ENCODE assay signal across 24 cellular contexts in the genomic region with DNA sequence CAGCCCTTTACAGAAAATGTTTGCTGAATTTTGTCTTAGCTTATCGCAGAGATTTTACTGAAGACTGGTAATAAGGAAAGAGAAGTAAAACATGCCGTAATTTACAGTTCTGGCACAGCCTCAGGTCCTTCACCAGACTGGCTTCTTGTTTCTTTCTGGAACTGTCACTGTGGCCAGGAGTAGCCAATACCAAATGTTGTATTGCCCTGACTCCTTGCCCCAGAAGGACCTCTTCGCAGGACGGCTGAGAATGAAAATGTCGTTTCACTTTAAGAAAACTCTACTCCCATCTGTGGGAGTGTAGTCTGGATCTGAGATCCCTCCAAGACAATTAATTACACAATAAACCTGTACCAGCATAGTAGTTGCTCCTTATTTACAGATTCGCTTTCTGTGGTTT.
"Had no signal": no experiment of that assay in that cellular context is flagged by ENCODE, and none has a peak within 500 bp of the region (broad histone marks: within the 10 kb centered on the region; RNA-seq: fewer than 3 reads in every experiment).

No MANE protein-coding gene starts in this region.

- H3K27ac ChIP-seq: breast epithelium, dorsolateral prefrontal cortex, esophagus squamous epithelium, gastrocnemius medialis, heart right ventricle, neural progenitor cell, pancreas, spleen, transverse colon had no signal

- H2AFZ ChIP-seq: neural progenitor cell had no signal

- H3K4me2 ChIP-seq: neural progenitor cell had no signal

- H3K36me3 Mint-ChIP-seq: activated naive CD8-positive, alpha-beta T cell treated with anti-CD3 and anti-CD28 coated beads for 36 hours; neural progenitor cell; T-cell had no signal

- H3K27me3 ChIP-seq: breast epithelium, dorsolateral prefrontal cortex, esophagus squamous epithelium, gastrocnemius medialis, heart right ventricle, neural progenitor cell, pancreas, spleen, transverse colon had no signal

- H3K36me3 ChIP-seq: breast epithelium, esophagus squamous epithelium, gastrocnemius medialis, heart right ventricle, neural progenitor cell, pancreas, spleen, transverse colon had no signal

- ATAC-seq: activated CD4-positive, alpha-beta T cell treated with anti-CD3 and anti-CD28 coated beads for 36 hours; activated T-cell treated with anti-CD3 and anti-CD28 coated beads, Interleukin-2, amount 50 U/mL, for 72 hours; heart right ventricle; left ventricle myocardium superior; pancreas; right cardiac atrium; T-cell had no signal

- H3K27me3 Mint-ChIP-seq: activated CD4-positive, alpha-beta memory T cell treated with anti-CD3 and anti-CD28 coated beads, Interleukin-2, amount 10 ng/mL, durations not matched to agents 7 days and 5 days had no signal

- FAIRE-seq: keratinocyte, pancreas had no signal

- H3K9me3 Mint-ChIP-seq: activated CD4-positive, alpha-beta memory T cell treated with anti-CD3 and anti-CD28 coated beads, Interleukin-2, amount 10 ng/mL, durations not matched to agents 7 days and 5 days had no signal

- H3K4me1 ChIP-seq: esophagus squamous epithelium, heart right ventricle, neural progenitor cell, pancreas, spleen, transverse colon had no signal

- H3K4me3 ChIP-seq: dorsolateral prefrontal cortex, esophagus squamous epithelium, gastrocnemius medialis, heart right ventricle, neural progenitor cell, pancreas, spleen, transverse colon had no signal

- H3K9ac ChIP-seq: neural progenitor cell had no signal

- H3K9me3 ChIP-seq: breast epithelium, esophagus squamous epithelium, gastrocnemius medialis, pancreas, transverse colon had no signal

- H3K27ac Mint-ChIP-seq: activated CD4-positive, alpha-beta memory T cell treated with anti-CD3 and anti-CD28 coated beads, Interleukin-2, amount 10 ng/mL, durations not matched to agents 7 days and 5 days; activated CD4-positive, alpha-beta T cell treated with anti-CD3 and anti-CD28 coated beads for 36 hours; activated naive CD8-positive, alpha-beta T cell treated with anti-CD3 and anti-CD28 coated beads for 36 hours; activated T-cell treated with anti-CD3 and anti-CD28 coated beads, Interleukin-2, amount 50 U/mL, for 72 hours; neural progenitor cell; T-cell had no signal

- H3K4me1 Mint-ChIP-seq: activated CD4-positive, alpha-beta memory T cell treated with anti-CD3 and anti-CD28 coated beads, Interleukin-2, amount 10 ng/mL, durations not matched to agents 7 days and 5 days; activated CD4-positive, alpha-beta T cell treated with anti-CD3 and anti-CD28 coated beads for 36 hours; activated naive CD8-positive, alpha-beta T cell treated with anti-CD3 and anti-CD28 coated beads for 36 hours; neural progenitor cell; T-cell had no signal

- DNase-seq: activated CD4-positive, alpha-beta memory T cell treated with anti-CD3 and anti-CD28 coated beads, Interleukin-2, amount 10 ng/mL, durations not matched to agents 7 days and 5 days; activated CD4-positive, alpha-beta T cell treated with anti-CD3 and anti-CD28 coated beads for 36 hours; activated CD8-positive, alpha-beta memory T cell treated with anti-CD3 and anti-CD28 coated beads, Interleukin-2, amount 50 U/mL, for 4 hours; activated gamma-delta T cell treated with Interleukin-2 at 50 U/mL for 16 hours; activated naive CD8-positive, alpha-beta T cell treated with anti-CD3 and anti-CD28 coated beads for 36 hours; activated T-cell treated with anti-CD3 and anti-CD28 coated beads, Interleukin-2, amount 50 U/mL, for 72 hours; aorta; dorsolateral prefrontal cortex; esophagus squamous epithelium; gastrocnemius medialis; heart right ventricle; left ventricle myocardium superior; pancreas; right cardiac atrium; spleen; stimulated activated CD4-positive, alpha-beta T cell treated with anti-CD3 and anti-CD28 coated beads, Interleukin-2, amount 100 ng/mL, for 24 hours; stimulated activated naive CD4-positive, alpha-beta T cell; substantia nigra; T-cell; T1000; transverse colon had no signal

- H3K4me3 Mint-ChIP-seq: activated CD4-positive, alpha-beta memory T cell treated with anti-CD3 and anti-CD28 coated beads, Interleukin-2, amount 10 ng/mL, durations not matched to agents 7 days and 5 days; activated CD4-positive, alpha-beta T cell treated with anti-CD3 and anti-CD28 coated beads for 36 hours; activated naive CD8-positive, alpha-beta T cell treated with anti-CD3 and anti-CD28 coated beads for 36 hours; activated T-cell treated with anti-CD3 and anti-CD28 coated beads, Interleukin-2, amount 50 U/mL, for 72 hours; neural progenitor cell; T-cell had no signal
